ENCODE assay signal across 8 cellular contexts in genomic region chr14:22555573-22556011, GRCh38. TPM values are rescaled to one million over a fixed set of nuclear protein-coding genes. Genes with fewer than 3 reads are reported as not detected.
DNase-seq lines count a peak whose midpoint lies in the region; ATAC-seq and TF ChIP-seq lines count a peak whose summit lies in the region.

No MANE protein-coding gene starts in this region.

- TF ChIP-seq CTCF in neural progenitor cell (IDR thresholded peaks at IDR 0.05) = no peak
- TF ChIP-seq CTCF in Caco-2 (IDR thresholded peaks at IDR 0.05; ENCODE audit: insufficient read depth in 1 of 2, low read depth in 1 of 2, low read length in 1 of 2, severe bottlenecking in 1 of 2, unreplicated experiment in 1 of 2) = no peak

- H3F3A ChIP-seq in neural progenitor cell (ENCODE audit: low read depth) = no peaks in the 10 kb centered on the region

- H3K79me2 ChIP-seq in neural progenitor cell (ENCODE audit: low read depth) = no peaks in the 10 kb centered on the region

- no peaks in the 10 kb centered on the region for H4K20me1 ChIP-seq in neural progenitor cell (ENCODE audit: low read depth)

- peaks cover 2% of the 10 kb centered on the region for H3K27me3 Mint-ChIP-seq in activated T-cell treated with anti-CD3 and anti-CD28 coated beads, Interleukin-2, amount 50 U/mL, for 4 hours (ENCODE audit: low read depth)
- H3K27me3 Mint-ChIP-seq in neural progenitor cell (ENCODE audit: insufficient read depth, low read depth) (peaks cover 6% of the 10 kb centered on the region), Caco-2 (ENCODE audit: insufficient read depth, unreplicated experiment) (no peaks in the 10 kb centered on the region)

- DNase-seq in HT1080 (ENCODE audit: low read depth) (peak; percentile 99), neural progenitor cell (ENCODE audit: low spot score) (no peak), T1000 (lab: John Stamatoyannopoulos, UW) (no peak), NCI-H1092 treated with DMSO at 0.1 percent for 48 hours (lab: John Stamatoyannopoulos, UW) (no peak), right cardiac atrium (no peak), Caco-2 (no peak)
- DNase-seq in activated T-cell treated with anti-CD3 and anti-CD28 coated beads, Interleukin-2, amount 50 U/mL, for 4 hours = peak; percentile 63

- peaks cover 91% of the 10 kb centered on the region for H3K4me1 Mint-ChIP-seq in activated T-cell treated with anti-CD3 and anti-CD28 coated beads, Interleukin-2, amount 50 U/mL, for 4 hours (ENCODE audit: low read depth)
- H3K4me1 Mint-ChIP-seq in neural progenitor cell = peaks cover 44% of the 10 kb centered on the region
- peaks cover 34% of the 10 kb centered on the region for H3K4me1 Mint-ChIP-seq in Caco-2 (ENCODE audit: low read depth, unreplicated experiment)

- H3K27ac ChIP-seq in neural progenitor cell (no peak overlapping the region), right cardiac atrium (ENCODE audit: low read length) (no peak overlapping the region)

- H3K4me2 ChIP-seq in neural progenitor cell = no peak overlapping the region

- CTCF ChIA-PET in Caco-2 (lab: Charles Lee) = interaction anchor here (0.5 to 3.2 kb wide), 5 partner anchors 15 to 331 kb away, joined by 3 to 53 read pairs (median 4); partner anchors contain the start of gene ABHD4

- ATAC-seq in GM19467 (IDR thresholded peaks at IDR 0.05; ENCODE audit: unreplicated experiment) = peak; percentile 5
- ATAC-seq in activated T-cell treated with anti-CD3 and anti-CD28 coated beads, Interleukin-2, amount 50 U/mL, for 4 hours = peak; percentile 36 to 43
- no peak for ATAC-seq in right cardiac atrium

- intact Hi-C loops in right cardiac atrium (cut with DNase I) = loop anchor here in 2 of 4 donors (5.0 to 10.0 kb wide), 3 partner anchors 161 to 297 kb away; partner anchors contain the start of gene MRPL52 (in 1 of the 2)
- intact Hi-C loops in Caco-2 (cut with micrococcal nuclease; ENCODE audit: unreplicated experiment) = loop anchor here (5.0 to 10.0 kb wide), 2 partner anchors 241 to 502 kb away; partner anchors contain the start of gene CDH24

- no peak overlapping the region for H3K4me3 ChIP-seq in neural progenitor cell
- H3K4me3 ChIP-seq in right cardiac atrium (ENCODE audit: low read length) = no peak overlapping the region
- no peak overlapping the region for H3K4me3 ChIP-seq in Caco-2 (ENCODE audit: low read depth, low read length)

- H3K4me1 ChIP-seq in neural progenitor cell (peaks cover under 1% of the 10 kb centered on the region), right cardiac atrium (ENCODE audit: control insufficient read depth, insufficient read depth, low read length) (no peaks in the 10 kb centered on the region), Caco-2 (peaks cover 40% of the 10 kb centered on the region)

- H3K27me3 ChIP-seq in neural progenitor cell (no peaks in the 10 kb centered on the region), right cardiac atrium (ENCODE audit: control insufficient read depth, insufficient read depth) (no peaks in the 10 kb centered on the region), Caco-2 (replicated peaks; ENCODE audit: control insufficient read depth, insufficient read depth, low read length) (no peaks in the 10 kb centered on the region)

- BruUV-seq in Caco-2 (replicated peaks; lab: Mats Ljungman, UMichigan) = no TSS peak

- peaks cover 29% of the 10 kb centered on the region for H3K36me3 Mint-ChIP-seq in activated T-cell treated with anti-CD3 and anti-CD28 coated beads, Interleukin-2, amount 50 U/mL, for 4 hours (ENCODE audit: insufficient read depth)
- H3K36me3 Mint-ChIP-seq in neural progenitor cell = no peaks in the 10 kb centered on the region
- peaks cover 11% of the 10 kb centered on the region for H3K36me3 Mint-ChIP-seq in Caco-2 (ENCODE audit: insufficient read depth, unreplicated experiment)

- H3K4me3 Mint-ChIP-seq in activated T-cell treated with anti-CD3 and anti-CD28 coated beads, Interleukin-2, amount 50 U/mL, for 4 hours = peak overlapping the region; percentile 84
- no peak overlapping the region for H3K4me3 Mint-ChIP-seq in neural progenitor cell
- H3K4me3 Mint-ChIP-seq in Caco-2 (ENCODE audit: unreplicated experiment) = no peak overlapping the region

- no peak overlapping the region for H3K9ac ChIP-seq in neural progenitor cell

- H3K36me3 ChIP-seq in neural progenitor cell (no peaks in the 10 kb centered on the region), Caco-2 (ENCODE audit: control insufficient read depth, insufficient read depth, low read length) (no peaks in the 10 kb centered on the region)

- POLR2A ChIA-PET in Caco-2 (lab: Charles Lee) = no interaction called here

- no peaks in the 10 kb centered on the region for H3K9me3 Mint-ChIP-seq in activated T-cell treated with anti-CD3 and anti-CD28 coated beads, Interleukin-2, amount 50 U/mL, for 4 hours
- H3K9me3 Mint-ChIP-seq in neural progenitor cell (no peaks in the 10 kb centered on the region), Caco-2 (ENCODE audit: unreplicated experiment) (no peaks in the 10 kb centered on the region)

- H2AFZ ChIP-seq in neural progenitor cell (replicated peaks) = no peak overlapping the region

- H3K27ac Mint-ChIP-seq in neural progenitor cell (peak overlapping the region; percentile 52), Caco-2 (ENCODE audit: unreplicated experiment) (no peak overlapping the region)

- 88% methylated on average over 2 of the region's 2 CpGs for WGBS in right cardiac atrium

- H3K9me3 ChIP-seq in neural progenitor cell (ENCODE audit: low read depth) (no peaks in the 10 kb centered on the region), right cardiac atrium (ENCODE audit: control insufficient read depth, low read length) (no peaks in the 10 kb centered on the region), Caco-2 (no peaks in the 10 kb centered on the region)

RNA-seq across cellular contexts. Expression of gene DAD1, which starts 33.4 kb away (rescaled TPM):
- 280 and 308 TPM in 2 replicates for total RNA-seq in HT1080 (2014; rRNA removed; shearing (Covaris generic))
- polyA plus RNA-seq in HT1080 (2015; cell fraction: cytosol; rRNA removed) = 275 and 317 TPM in 2 replicates
- 148 and 176 TPM in 2 replicates for polyA plus RNA-seq in HT1080 (2015; cell fraction: nucleus; rRNA removed)
- 100 to 1,000 TPM; 287 to 323 (median 300) TPM for total RNA-seq in activated T-cell treated with anti-CD3 and anti-CD28 coated beads, Interleukin-2, amount 50 U/mL, for 4 hours
- total RNA-seq in neural progenitor cell (ENCODE audit: low replicate concordance) (166 and 185 TPM in 2 replicates), right cardiac atrium (100 to 1,000 TPM; 122 to 168 (median 158) TPM), Caco-2 (2022) (151 and 160 TPM in 2 replicates)
- 220 TPM for polyA plus RNA-seq in right cardiac atrium

RNA-seq across cellular contexts. Expression of gene ABHD4, which starts 42.5 kb away (rescaled TPM):
- total RNA-seq in HT1080 (2014; rRNA removed; shearing (Covaris generic)) = 3.5 and 6.9 TPM in 2 replicates
- polyA plus RNA-seq in HT1080 (2015; cell fraction: cytosol; rRNA removed) = 10.7 and 11.9 TPM in 2 replicates
- polyA plus RNA-seq in HT1080 (2015; cell fraction: nucleus; rRNA removed) = 12.8 and 14.3 TPM in 2 replicates
- total RNA-seq in activated T-cell treated with anti-CD3 and anti-CD28 coated beads, Interleukin-2, amount 50 U/mL, for 4 hours = 1 to 10 TPM; 1.9 to 3.9 (median 2.1) TPM
- total RNA-seq in neural progenitor cell (ENCODE audit: low replicate concordance) = 9.3 and 13.3 TPM in 2 replicates
- total RNA-seq in right cardiac atrium = 10 to 100 TPM; 29.7 to 40.9 (median 36.9) TPM
- polyA plus RNA-seq in right cardiac atrium = 20.3 TPM
- 64.5 and 73.5 TPM in 2 replicates for total RNA-seq in Caco-2 (2022)

Comparison
In these comparisons a context has a peak if more than half of its experiments do, and no peak if none do; other contexts are left out.
1. ATAC-seq: peak in GM19467 (single experiment) and activated T-cell treated with anti-CD3 and anti-CD28 coated beads, Interleukin-2, amount 50 U/mL, for 4 hours (2 of 2); none in right cardiac atrium (0 of 2).
2. DNase-seq: peak in HT1080 (single experiment) and activated T-cell treated with anti-CD3 and anti-CD28 coated beads, Interleukin-2, amount 50 U/mL, for 4 hours (single experiment); none in neural progenitor cell (single experiment), T1000 (single experiment), NCI-H1092 treated with DMSO at 0.1 percent for 48 hours (single experiment), right cardiac atrium (0 of 3) and Caco-2 (0 of 2).